1 cellular context compared by ENCODE assay signal in genomic region chr2:242046184-242046826, GRCh38.
TF ChIP-seq lines count a peak whose summit lies in the region.

No MANE protein-coding gene starts in this region.

TF ChIP-seq in WTC11, 78 proteins besides CTCF, POLR2A, EP300 and RAD21 (continued from another document):
- TF ChIP-seq, protein P1, sequence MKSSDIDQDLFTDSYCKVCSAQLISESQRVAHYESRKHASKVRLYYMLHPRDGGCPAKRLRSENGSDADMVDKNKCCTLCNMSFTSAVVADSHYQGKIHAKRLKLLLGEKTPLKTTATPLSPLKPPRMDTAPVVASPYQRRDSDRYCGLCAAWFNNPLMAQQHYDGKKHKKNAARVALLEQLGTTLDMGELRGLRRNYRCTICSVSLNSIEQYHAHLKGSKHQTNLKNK (CRISPR knock-in tag; IDR thresholded peaks at IDR 0.05): no peak
